In the genomic region with DNA sequence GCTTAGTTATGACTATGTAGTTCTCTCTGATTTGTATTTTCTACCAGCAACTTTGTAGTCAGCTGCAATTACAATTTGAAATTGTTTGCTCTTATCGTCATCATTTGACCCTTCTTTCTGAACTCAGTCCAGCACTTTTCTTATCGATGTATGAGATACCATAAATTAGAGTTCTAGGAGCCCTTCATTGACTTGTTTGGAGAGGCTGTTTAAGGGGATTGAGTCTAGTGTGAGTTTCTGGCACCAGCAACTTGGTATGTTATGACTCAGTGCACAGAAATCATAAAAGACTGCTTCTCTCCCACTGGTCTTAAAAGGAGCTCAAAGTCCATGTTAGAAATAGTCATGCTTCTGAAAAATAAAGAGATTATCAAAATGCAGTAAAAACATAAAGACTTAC, we compare ENCODE assay signal across 12 cellular contexts.
DNase-seq lines count a peak whose midpoint lies in the region; ATAC-seq and TF ChIP-seq lines count a peak whose summit lies in the region.
"Had no signal": no experiment of that assay in that cellular context is flagged by ENCODE, and none has a peak within 500 bp of the region (broad histone marks: within the 10 kb centered on the region; RNA-seq: fewer than 3 reads in every experiment).

No MANE protein-coding gene starts in this region.

- intact Hi-C loops in CD4-positive, alpha-beta memory T cell (cut with micrococcal nuclease): no loop called here

- H3K9me3 Mint-ChIP-seq in CD4-positive, alpha-beta memory T cell: peaks cover 0 to 9% (median 0%) of the 10 kb centered on the region in 8 donors
- no peaks in the 10 kb centered on the region for H3K9me3 Mint-ChIP-seq in stimulated activated memory B cell treated with anti-CD40 and anti-IgM and Interleukin-4, amounts not matched to agents 10 μg/mL and 1 μg/mL and 100 μg/mL, for 72 hours

- H3K27ac Mint-ChIP-seq in CD4-positive, alpha-beta memory T cell: no peak overlapping the region
- no peak overlapping the region for H3K27ac Mint-ChIP-seq in stimulated activated memory B cell treated with anti-CD40 and anti-IgM and Interleukin-4, amounts not matched to agents 10 μg/mL and 1 μg/mL and 100 μg/mL, for 72 hours

- CTCF ChIA-PET in CD4-positive, alpha-beta memory T cell (lab: Charles Lee; ENCODE audit: partially characterized antibody): no interaction called here

- H3K36me3 ChIP-seq in CD4-positive, alpha-beta memory T cell (ENCODE audit: insufficient read depth, low read length): no peaks in the 10 kb centered on the region
- H3K36me3 ChIP-seq: HAP-1, spleen had no signal

- no peaks in the 10 kb centered on the region for H3K27me3 ChIP-seq in CD4-positive, alpha-beta memory T cell (ENCODE audit: insufficient read depth, low read length)
- H3K27me3 ChIP-seq: spleen had no signal

- TF ChIP-seq CTCF in fibroblast of pulmonary artery (IDR thresholded peaks at IDR 0.05; ENCODE audit: low read length, missing control alignments): no peak

- POLR2A ChIA-PET in CD4-positive, alpha-beta memory T cell (lab: Charles Lee; ENCODE audit: partially characterized antibody): no interaction called here

- peak; percentile 88 for DNase-seq in EL
- peak; percentile 43 for DNase-seq in NCI-H748 (lab: John Stamatoyannopoulos, UW; ENCODE audit: unreplicated experiment)
- peak; percentile 73 for DNase-seq in fibroblast of pulmonary artery (ENCODE audit: low read depth)
- peak; percentile 27 for DNase-seq in renal cortical epithelial cell (ENCODE audit: low read depth)
- DNase-seq in CD4-positive, alpha-beta memory T cell: no peak
- DNase-seq in UCSD-AML1 (lab: John Stamatoyannopoulos, UW; ENCODE audit: unreplicated experiment): no peak
- DNase-seq: glutamatergic neuron, Kasumi-1, spleen had no signal

- no peaks in the 10 kb centered on the region for H3K9me3 ChIP-seq in CD4-positive, alpha-beta memory T cell (ENCODE audit: control insufficient read depth in 1 of 2, low read length in 2 of 2)
- H3K9me3 ChIP-seq: HAP-1, spleen had no signal

- ATAC-seq in GM21526 (IDR thresholded peaks at IDR 0.05; ENCODE audit: low FRiP score, unreplicated experiment): no peak
- no peak for ATAC-seq in stimulated activated memory B cell treated with anti-CD40 and anti-IgM and Interleukin-4, amounts not matched to agents 10 μg/mL and 1 μg/mL and 100 μg/mL, for 72 hours

- no peaks in the 10 kb centered on the region for H3K4me1 ChIP-seq in CD4-positive, alpha-beta memory T cell (ENCODE audit: insufficient read depth, low read length)
- H3K4me1 ChIP-seq: HAP-1, spleen had no signal

- H3K4me3 Mint-ChIP-seq in CD4-positive, alpha-beta memory T cell: no peak overlapping the region
- no peak overlapping the region for H3K4me3 Mint-ChIP-seq in stimulated activated memory B cell treated with anti-CD40 and anti-IgM and Interleukin-4, amounts not matched to agents 10 μg/mL and 1 μg/mL and 100 μg/mL, for 72 hours

- no peaks in the 10 kb centered on the region for H3K27me3 Mint-ChIP-seq in CD4-positive, alpha-beta memory T cell
- no peaks in the 10 kb centered on the region for H3K27me3 Mint-ChIP-seq in stimulated activated memory B cell treated with anti-CD40 and anti-IgM and Interleukin-4, amounts not matched to agents 10 μg/mL and 1 μg/mL and 100 μg/mL, for 72 hours

- no peak overlapping the region for H3K27ac ChIP-seq in CD4-positive, alpha-beta memory T cell (ENCODE audit: low read depth, low read length)
- H3K27ac ChIP-seq: spleen had no signal

- no peaks in the 10 kb centered on the region for H3K4me1 Mint-ChIP-seq in CD4-positive, alpha-beta memory T cell
- H3K4me1 Mint-ChIP-seq in stimulated activated memory B cell treated with anti-CD40 and anti-IgM and Interleukin-4, amounts not matched to agents 10 μg/mL and 1 μg/mL and 100 μg/mL, for 72 hours: no peaks in the 10 kb centered on the region

- no peaks in the 10 kb centered on the region for H3K36me3 Mint-ChIP-seq in CD4-positive, alpha-beta memory T cell
- no peaks in the 10 kb centered on the region for H3K36me3 Mint-ChIP-seq in stimulated activated memory B cell treated with anti-CD40 and anti-IgM and Interleukin-4, amounts not matched to agents 10 μg/mL and 1 μg/mL and 100 μg/mL, for 72 hours

- H3K4me3 ChIP-seq in fibroblast of pulmonary artery (replicated peaks; ENCODE audit: low read depth, low read length): no peak overlapping the region
- H3K4me3 ChIP-seq in CD4-positive, alpha-beta memory T cell (ENCODE audit: low read length in 2 of 2): no peak overlapping the region
- H3K4me3 ChIP-seq: HAP-1, spleen had no signal

Comparison
In these comparisons a context has a peak if more than half of its experiments do, and no peak if none do; other contexts are left out.
1. DNase-seq: peak in EL (single experiment), NCI-H748 (single experiment), fibroblast of pulmonary artery (single experiment) and renal cortical epithelial cell (single experiment); none in CD4-positive, alpha-beta memory T cell (0 of 5) and UCSD-AML1 (single experiment).